Comparison of ENCODE assay signal across 1 cellular context in genomic region chr15:63858448-63858847, GRCh38.
TF ChIP-seq lines count a peak whose summit lies in the region.

No MANE protein-coding gene starts in this region.

TF ChIP-seq in HepG2, 621 proteins besides CTCF, POLR2A, EP300 and RAD21:
- TF ChIP-seq ZNF629 (CRISPR knock-in tag; conservative IDR thresholded peaks at IDR 0.05) (0 out of 2 replicates have a peak, but pooled peaks have one; percentile 16), MIXL1 (CRISPR knock-in tag; IDR thresholded peaks at IDR 0.05) (no peak)
